Comparison of ENCODE assay signal across 12 cellular contexts in the genomic region with DNA sequence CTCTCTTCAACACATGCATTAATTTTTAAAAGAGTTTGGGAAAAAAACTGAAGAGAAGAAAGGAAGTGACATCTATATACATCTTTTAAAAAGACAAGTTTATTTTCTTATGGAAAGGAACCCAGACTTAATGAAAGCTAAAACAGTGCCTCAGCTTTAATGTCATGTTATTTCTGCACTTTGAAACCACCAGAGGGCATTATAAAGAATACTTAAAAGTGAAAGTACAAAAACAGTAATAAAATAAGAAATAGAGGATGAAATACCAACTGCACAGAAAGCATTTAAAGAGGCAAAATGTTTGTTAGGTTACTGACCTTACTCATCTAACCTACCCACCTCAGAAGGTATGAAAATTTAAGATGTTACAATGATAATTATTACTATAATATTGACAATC.
DNase-seq lines count a peak whose midpoint lies in the region; ATAC-seq and TF ChIP-seq lines count a peak whose summit lies in the region.
"Had no signal": no experiment of that assay in that cellular context is flagged by ENCODE, and none has a peak within 500 bp of the region (broad histone marks: within the 10 kb centered on the region; RNA-seq: fewer than 3 reads in every experiment).

No MANE protein-coding gene starts in this region.

- H3K4me1 Mint-ChIP-seq in T-helper 17 cell, result peaks cover 14% of the 10 kb centered on the region

- no peaks in the 10 kb centered on the region for H3K27me3 Mint-ChIP-seq in T-helper 17 cell

- no peaks in the 10 kb centered on the region for H3K4me1 ChIP-seq in foreskin keratinocyte

- H3K27me3 ChIP-seq in foreskin keratinocyte, result no peaks in the 10 kb centered on the region

- DNase-seq in DMS53 (lab: John Stamatoyannopoulos, UW), result peak; percentile 3
- DNase-seq in DMS53 treated with DMSO at 0.1 percent for 48 hours (lab: John Stamatoyannopoulos, UW; ENCODE audit: unreplicated experiment), result no peak
- DNase-seq in GM13977 (ENCODE audit: low spot score), result peak; percentile 40
- no peak for DNase-seq in T-helper 17 cell
- no peak for DNase-seq in foreskin keratinocyte
- DNase-seq: mesendoderm, NCI-H1092 treated with DMSO at 0.1 percent for 48 hours, small intestine, WERI-Rb-1 had no signal

- in situ Hi-C loops in GM13977 (cut with MboI; ENCODE audit: low pct_unique_long_range_greater_than_20kb, low sequenced_read_pairs, unreplicated experiment), result no loop called here

- H3K36me3 Mint-ChIP-seq in T-helper 17 cell (ENCODE audit: low read depth), result no peaks in the 10 kb centered on the region

- peak; percentile 32 for TF ChIP-seq CTCF in GM13977 (IDR thresholded peaks at IDR 0.05; ENCODE audit: extremely low read depth, insufficient read depth, missing control alignments)
- TF ChIP-seq CTCF in foreskin keratinocyte (conservative IDR thresholded peaks at IDR 0.05), result peak; percentile 39

- H3K9me3 ChIP-seq in T-helper 17 cell (ENCODE audit: control insufficient read depth, low read length, poor library complexity, severe bottlenecking), result no peaks in the 10 kb centered on the region

- H3K4me3 Mint-ChIP-seq in T-helper 17 cell, result peak overlapping the region; percentile 12

- no peak overlapping the region for H3K27ac ChIP-seq in foreskin keratinocyte
- H3K27ac ChIP-seq: WERI-Rb-1 had no signal

- ATAC-seq in T-helper 17 cell (no peak), foreskin keratinocyte (no peak), GM18511 (IDR thresholded peaks at IDR 0.05; ENCODE audit: unreplicated experiment) (no peak), HG03025 (IDR thresholded peaks at IDR 0.05; ENCODE audit: low FRiP score, unreplicated experiment) (no peak), GM21786 (IDR thresholded peaks at IDR 0.05; ENCODE audit: unreplicated experiment) (no peak)

- peak overlapping the region; percentile 79 for H3K27ac Mint-ChIP-seq in T-helper 17 cell

Comparison
In these comparisons a context has a peak if more than half of its experiments do, and no peak if none do; other contexts are left out.
1. DNase-seq: peak in DMS53 (single experiment) and GM13977 (single experiment); none in DMS53 treated with DMSO at 0.1 percent for 48 hours (single experiment), T-helper 17 cell (0 of 3) and foreskin keratinocyte (0 of 2).